ENCODE assay signal across 15 cellular contexts in genomic region chr6:139050770-139051313, GRCh38. TPM values are rescaled to one million over a fixed set of nuclear protein-coding genes. Genes with fewer than 3 reads are reported as not detected.
DNase-seq lines count a peak whose midpoint lies in the region; TF ChIP-seq lines count a peak whose summit lies in the region.
"Had no signal": no experiment of that assay in that cellular context is flagged by ENCODE, and none has a peak within 500 bp of the region (broad histone marks: within the 10 kb centered on the region; RNA-seq: fewer than 3 reads in every experiment).

No MANE protein-coding gene starts in this region.

- H3K27ac ChIP-seq in C4-2B: no peak overlapping the region
- no peak overlapping the region for H3K27ac ChIP-seq in right atrium auricular region

- H3K4me1 ChIP-seq in right atrium auricular region: no peaks in the 10 kb centered on the region

- H3K36me3 ChIP-seq in right atrium auricular region: no peaks in the 10 kb centered on the region

- 0 out of 2 replicates have a peak, but pooled peaks have one; percentile 4 for TF ChIP-seq CTCF in C4-2B (conservative IDR thresholded peaks at IDR 0.05)
- TF ChIP-seq CTCF in GM12873 (IDR thresholded peaks at IDR 0.05; ENCODE audit: insufficient read depth, low read depth, low read length, missing control alignments): peak; percentile 21
- TF ChIP-seq CTCF in epithelial cell of proximal tubule (conservative IDR thresholded peaks at IDR 0.05; ENCODE audit: low read depth, low read length): peak; percentile 13
- TF ChIP-seq CTCF in right atrium auricular region (IDR thresholded peaks at IDR 0.05): no peak

- H3K9me3 ChIP-seq in right atrium auricular region: no peaks in the 10 kb centered on the region
- H3K9me3 ChIP-seq: SK-N-SH had no signal

- H3K4me3 ChIP-seq in epithelial cell of proximal tubule (ENCODE audit: low read depth, low read length) (no peak overlapping the region), right atrium auricular region (no peak overlapping the region)

- no peaks in the 10 kb centered on the region for H3K27me3 ChIP-seq in right atrium auricular region

- DNase-seq in NCI-H69 (lab: John Stamatoyannopoulos, UW) (peak; percentile 27), epithelial cell of proximal tubule (ENCODE audit: low read depth) (no peak), NCI-H446 treated with DMSO at 0.1 percent for 48 hours (lab: John Stamatoyannopoulos, UW) (no peak), right atrium auricular region (ENCODE audit: low spot score) (no peak), D341Med (ENCODE audit: low spot score) (no peak)
- DNase-seq: HCEC 1CT, IMR-90, NCI-H1092 treated with DMSO at 0.1 percent for 48 hours, NCI-H187, NCI-H510A treated with DMSO at 0.1 percent for 48 hours, Right ventricle myocardium superior, SK-N-SH, T-helper 1 cell had no signal

RNA-seq across cellular contexts. Expression of gene ABRACL, which starts 22.3 kb away (rescaled TPM):
- 159 and 164 TPM in 2 replicates for total RNA-seq in epithelial cell of proximal tubule
- 10 to 100 TPM in 1 of 2 donors, 1 to 10 TPM in 1; 8.0 to 10.2 TPM for total RNA-seq in right atrium auricular region

Comparison
In these comparisons a context has a peak if more than half of its experiments do, and no peak if none do; other contexts are left out.
1. CTCF ChIP-seq: peak in C4-2B (single experiment), GM12873 (single experiment) and epithelial cell of proximal tubule (single experiment); none in right atrium auricular region (0 of 2).
2. RNA of gene ABRACL, which starts 22.3 kb away (total RNA-seq): 159 to 164 TPM in epithelial cell of proximal tubule; 8.0 to 10.2 TPM in right atrium auricular region; every median in the first group is over 10 times any median in the second.